In genomic region chr7:128353189-128353588, GRCh38 we compare ENCODE assay signal across 1 cellular context.
A peak's percentile ranks its signal among the peaks of the same experiment; 100 is the strongest.
TF ChIP-seq lines count a peak whose summit lies in the region.

No MANE protein-coding gene starts in this region.

TF ChIP-seq in A549, 52 proteins besides CTCF, POLR2A, EP300 and RAD21:
- TF ChIP-seq, protein P1, sequence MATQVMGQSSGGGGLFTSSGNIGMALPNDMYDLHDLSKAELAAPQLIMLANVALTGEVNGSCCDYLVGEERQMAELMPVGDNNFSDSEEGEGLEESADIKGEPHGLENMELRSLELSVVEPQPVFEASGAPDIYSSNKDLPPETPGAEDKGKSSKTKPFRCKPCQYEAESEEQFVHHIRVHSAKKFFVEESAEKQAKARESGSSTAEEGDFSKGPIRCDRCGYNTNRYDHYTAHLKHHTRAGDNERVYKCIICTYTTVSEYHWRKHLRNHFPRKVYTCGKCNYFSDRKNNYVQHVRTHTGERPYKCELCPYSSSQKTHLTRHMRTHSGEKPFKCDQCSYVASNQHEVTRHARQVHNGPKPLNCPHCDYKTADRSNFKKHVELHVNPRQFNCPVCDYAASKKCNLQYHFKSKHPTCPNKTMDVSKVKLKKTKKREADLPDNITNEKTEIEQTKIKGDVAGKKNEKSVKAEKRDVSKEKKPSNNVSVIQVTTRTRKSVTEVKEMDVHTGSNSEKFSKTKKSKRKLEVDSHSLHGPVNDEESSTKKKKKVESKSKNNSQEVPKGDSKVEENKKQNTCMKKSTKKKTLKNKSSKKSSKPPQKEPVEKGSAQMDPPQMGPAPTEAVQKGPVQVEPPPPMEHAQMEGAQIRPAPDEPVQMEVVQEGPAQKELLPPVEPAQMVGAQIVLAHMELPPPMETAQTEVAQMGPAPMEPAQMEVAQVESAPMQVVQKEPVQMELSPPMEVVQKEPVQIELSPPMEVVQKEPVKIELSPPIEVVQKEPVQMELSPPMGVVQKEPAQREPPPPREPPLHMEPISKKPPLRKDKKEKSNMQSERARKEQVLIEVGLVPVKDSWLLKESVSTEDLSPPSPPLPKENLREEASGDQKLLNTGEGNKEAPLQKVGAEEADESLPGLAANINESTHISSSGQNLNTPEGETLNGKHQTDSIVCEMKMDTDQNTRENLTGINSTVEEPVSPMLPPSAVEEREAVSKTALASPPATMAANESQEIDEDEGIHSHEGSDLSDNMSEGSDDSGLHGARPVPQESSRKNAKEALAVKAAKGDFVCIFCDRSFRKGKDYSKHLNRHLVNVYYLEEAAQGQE (IDR thresholded peaks at IDR 0.05): no peak
- TF ChIP-seq MAFK (IDR thresholded peaks at IDR 0.05; ENCODE audit: partially characterized antibody): peak; percentile 50
